In the genomic region with DNA sequence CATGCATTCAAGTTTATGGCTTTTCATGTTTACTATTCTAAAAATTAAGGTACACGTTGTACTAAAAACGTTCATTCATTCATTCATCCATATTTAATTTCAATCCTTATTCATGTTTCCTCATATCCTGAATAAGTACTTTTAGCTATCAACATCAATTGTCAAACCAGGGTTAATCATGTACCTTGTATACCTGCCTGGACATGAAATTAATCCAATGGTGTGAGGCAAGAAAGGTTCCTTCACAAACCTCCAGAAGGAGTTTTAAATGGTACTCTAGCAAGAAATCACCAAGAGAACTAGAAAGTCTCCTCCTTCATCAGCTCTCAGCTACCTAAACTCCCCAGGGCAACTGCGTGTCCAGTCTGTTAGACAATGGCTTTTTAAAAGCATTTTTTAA, we compare ENCODE assay signal across 14 cellular contexts.
"Had no signal": no experiment of that assay in that cellular context is flagged by ENCODE, and none has a peak within 500 bp of the region (broad histone marks: within the 10 kb centered on the region; RNA-seq: fewer than 3 reads in every experiment).

No MANE protein-coding gene starts in this region.

- H3K36me3 ChIP-seq: gastrocnemius medialis, left lung, ovary had no signal

- FAIRE-seq: colon had no signal

- H3K27me3 ChIP-seq: gastrocnemius medialis, left lung, ovary, uterus had no signal

- H3K4me3 Mint-ChIP-seq: activated T-helper 1 cell treated with anti-CD3 and anti-CD28 coated beads, Interleukin-12 subunit alpha, Interleukin-12 subunit beta, Interleukin-2, Interleukin-4 antibody, amounts not matched to agents 30 ng/mL and 10 ng/mL and 1 ng/mL, durations not matched to agents 14 hours and 24 hours and 36 hours; stimulated activated naive CD8-positive, alpha-beta T cell treated with anti-CD3 and anti-CD28 coated beads, Interleukin-15, Interleukin-2, amounts not matched to agents 100 ng/mL and 50 ng/mL, for 24 hours had no signal

- H3K4me1 ChIP-seq: left lung, uterus had no signal

- H3K9me3 Mint-ChIP-seq: stimulated activated naive CD8-positive, alpha-beta T cell treated with anti-CD3 and anti-CD28 coated beads, Interleukin-15, Interleukin-2, amounts not matched to agents 100 ng/mL and 50 ng/mL, for 24 hours had no signal

- ATAC-seq: gastrocnemius medialis, left lung had no signal

- H3K27ac Mint-ChIP-seq: activated T-helper 1 cell treated with anti-CD3 and anti-CD28 coated beads, Interleukin-12 subunit alpha, Interleukin-12 subunit beta, Interleukin-2, Interleukin-4 antibody, amounts not matched to agents 30 ng/mL and 10 ng/mL and 1 ng/mL, durations not matched to agents 14 hours and 24 hours and 36 hours; stimulated activated naive CD8-positive, alpha-beta T cell treated with anti-CD3 and anti-CD28 coated beads, Interleukin-15, Interleukin-2, amounts not matched to agents 100 ng/mL and 50 ng/mL, for 24 hours had no signal

- H3K4me3 ChIP-seq: gastrocnemius medialis, left lung, ovary, uterus had no signal

- DNase-seq: activated CD4-positive, alpha-beta T cell treated with anti-CD3 and anti-CD28 coated beads for 48 hours; activated naive CD4-positive, alpha-beta T cell treated with anti-CD3 and anti-CD28 coated beads, Interleukin-2, amount 50 U/mL, for 16 hours; amygdala; gastrocnemius medialis; islet precursor cell; left lung; mesenchymal stem cell; ovary; stimulated activated CD4-positive, alpha-beta T cell treated with anti-CD3 and anti-CD28 coated beads, Interleukin-4, amount 100 ng/mL, for 1 hour; uterus; WERI-Rb-1 had no signal

- H3K9me3 ChIP-seq: gastrocnemius medialis, ovary, uterus had no signal

- H3K27me3 Mint-ChIP-seq: stimulated activated naive CD8-positive, alpha-beta T cell treated with anti-CD3 and anti-CD28 coated beads, Interleukin-15, Interleukin-2, amounts not matched to agents 100 ng/mL and 50 ng/mL, for 24 hours had no signal

- H3K27ac ChIP-seq: gastrocnemius medialis, left lung, ovary, uterus, WERI-Rb-1 had no signal
